In genomic region chr1:8169364-8170058, GRCh38 we compare ENCODE assay signal across 8 cellular contexts.
DNase-seq lines count a peak whose midpoint lies in the region; ATAC-seq and TF ChIP-seq lines count a peak whose summit lies in the region.

No MANE protein-coding gene starts in this region.

- peak overlapping the region; percentile 59 for H2BK12ac ChIP-seq in H9 (ENCODE audit: insufficient read length, low read depth, low read length)

- H2AK5ac ChIP-seq in H9 (ENCODE audit: insufficient read length, low read length): no peak overlapping the region

- H2BK20ac ChIP-seq in H9 (ENCODE audit: low read depth, low read length, poor library complexity, severe bottlenecking): no peak overlapping the region

- H3K9ac ChIP-seq in H9 (ENCODE audit: extremely low read depth, insufficient read length, low read length): no peak overlapping the region
- peak overlapping the region; percentile 18 for H3K9ac ChIP-seq in fibroblast of lung (ENCODE audit: insufficient read depth, low read length)
- H3K9ac ChIP-seq in neural progenitor cell: no peak overlapping the region

- H3K27me3 Mint-ChIP-seq in H9 (ENCODE audit: low read depth) (no peaks in the 10 kb centered on the region), neural progenitor cell (ENCODE audit: insufficient read depth, low read depth) (peaks cover 11% of the 10 kb centered on the region)
- H3K27me3 Mint-ChIP-seq in activated CD8-positive, alpha-beta T cell treated with anti-CD3 and anti-CD28 coated beads, Interleukin-2, amount 10 ng/mL, durations not matched to agents 7 days and 5 days (ENCODE audit: low read depth): no peaks in the 10 kb centered on the region

- H3K36me3 Mint-ChIP-seq in H9 (ENCODE audit: insufficient read depth in 1 of 3, low read depth in 3 of 3): peaks cover 0 to 2% (median 0%) of the 10 kb centered on the region in 3 experiments; a peak in 2 of 7 replicates
- H3K36me3 Mint-ChIP-seq in activated CD8-positive, alpha-beta T cell treated with anti-CD3 and anti-CD28 coated beads, Interleukin-2, amount 10 ng/mL, durations not matched to agents 7 days and 5 days (ENCODE audit: low read depth): peaks cover 2% of the 10 kb centered on the region
- H3K36me3 Mint-ChIP-seq in neural progenitor cell: no peaks in the 10 kb centered on the region

- H3K4me3 Mint-ChIP-seq in H9: peak overlapping the region in 1 of 2 experiments; percentile 27; a peak in 2 of 5 replicates
- H3K4me3 Mint-ChIP-seq in activated CD8-positive, alpha-beta T cell treated with anti-CD3 and anti-CD28 coated beads, Interleukin-2, amount 10 ng/mL, durations not matched to agents 7 days and 5 days: peak overlapping the region; percentile 15
- no peak overlapping the region for H3K4me3 Mint-ChIP-seq in neural progenitor cell

- H3F3A ChIP-seq in neural progenitor cell (ENCODE audit: low read depth): no peaks in the 10 kb centered on the region

- no peaks in the 10 kb centered on the region for H3K79me1 ChIP-seq in H9 (ENCODE audit: insufficient read depth, low read depth, low read length, poor library complexity, severe bottlenecking)

- H3T11ph ChIP-seq in H9 (ENCODE audit: low read length): no peak overlapping the region

- H3K36me3 ChIP-seq in fibroblast of lung (ENCODE audit: control insufficient read depth, insufficient read depth, low read length) (no peaks in the 10 kb centered on the region), neural progenitor cell (no peaks in the 10 kb centered on the region)

- H3K23ac ChIP-seq in H9 (ENCODE audit: insufficient read length, low read depth, low read length): no peak overlapping the region

- H2AFZ ChIP-seq in H9 (ENCODE audit: low read length): no peak overlapping the region
- H2AFZ ChIP-seq in fibroblast of lung (ENCODE audit: low read length): peak overlapping the region; percentile 69
- peak overlapping the region; percentile 43 for H2AFZ ChIP-seq in neural progenitor cell (replicated peaks)

- no CpG with 5 or more reads among the region's 9 CpGs for WGBS in H9 (ENCODE audit: extremely low coverage, insufficient read length, low lambda C conversion rate)

- DNase-seq in DMS53 treated with DMSO at 0.1 percent for 48 hours (lab: John Stamatoyannopoulos, UW; ENCODE audit: unreplicated experiment): peak; percentile 96
- no peak for DNase-seq in H9
- peak; percentile 92 for DNase-seq in NCI-H2171 (lab: John Stamatoyannopoulos, UW)
- peak; percentile 74 for DNase-seq in activated CD8-positive, alpha-beta T cell treated with anti-CD3 and anti-CD28 coated beads, Interleukin-2, amount 10 ng/mL, durations not matched to agents 7 days and 5 days
- peak; percentile 81 to 96 for DNase-seq in fibroblast of lung (ENCODE audit: low read depth in 2 of 2)
- no peak for DNase-seq in neural progenitor cell (ENCODE audit: low spot score)
- no peak for DNase-seq in OCI-M2 (lab: John Stamatoyannopoulos, UW; ENCODE audit: unreplicated experiment)
- DNase-seq in HEK293T (ENCODE audit: extremely low spot score): no peak

- no peak overlapping the region for H3K56ac ChIP-seq in H9 (ENCODE audit: insufficient read length, low read depth, low read length)

- H4K20me1 ChIP-seq in H9 (ENCODE audit: control insufficient read depth, insufficient read depth, insufficient read length) (no peaks in the 10 kb centered on the region), fibroblast of lung (ENCODE audit: control insufficient read depth, extremely low read depth, insufficient read depth, low read length) (no peaks in the 10 kb centered on the region), neural progenitor cell (ENCODE audit: low read depth) (no peaks in the 10 kb centered on the region)

- no peak overlapping the region for H3K14ac ChIP-seq in H9 (ENCODE audit: insufficient read depth, low read length)

- CTCF ChIA-PET in activated CD8-positive, alpha-beta T cell treated with anti-CD3 and anti-CD28 coated beads, Interleukin-2, amount 10 ng/mL, durations not matched to agents 7 days and 5 days (lab: Charles Lee): interaction anchor here (1.2 to 1.4 kb wide), 3 partner anchors 15 to 836 kb away, joined by 3 to 4 read pairs (median 3); no protein-coding TSS in a partner anchor
- CTCF ChIA-PET in HEK293T (lab: Yijun Ruan, JAX): interaction anchor here (0.6 kb wide), 1 partner anchor 1264 kb away, joined by 3 read pairs; no protein-coding TSS in a partner anchor

- H3K27ac Mint-ChIP-seq in H9: peak overlapping the region; percentile 21 to 97 (median 87); a peak in 6 of 7 replicates
- peak overlapping the region; percentile 96 for H3K27ac Mint-ChIP-seq in activated CD8-positive, alpha-beta T cell treated with anti-CD3 and anti-CD28 coated beads, Interleukin-2, amount 10 ng/mL, durations not matched to agents 7 days and 5 days
- peak overlapping the region; percentile 74 for H3K27ac Mint-ChIP-seq in neural progenitor cell

- no peak overlapping the region for H3K4me2 ChIP-seq in H9 (ENCODE audit: insufficient read depth, insufficient read length, low read length)
- H3K4me2 ChIP-seq in fibroblast of lung (ENCODE audit: extremely low read depth, insufficient read depth, low read length): peak overlapping the region; percentile 37
- H3K4me2 ChIP-seq in neural progenitor cell: no peak overlapping the region

- no peak for TF ChIP-seq CTCF in H9 (conservative IDR thresholded peaks at IDR 0.05)
- no peak for TF ChIP-seq CTCF in fibroblast of lung (conservative IDR thresholded peaks at IDR 0.05 in 1 of 2, IDR thresholded peaks at IDR 0.05 in 1 of 2; ENCODE audit: low read depth in 1 of 2, low read length in 2 of 2)
- no peak for TF ChIP-seq CTCF in neural progenitor cell (IDR thresholded peaks at IDR 0.05)

- H3K27ac ChIP-seq in H9 (ENCODE audit: insufficient read length, low read depth, low read length) (no peak overlapping the region), fibroblast of lung (ENCODE audit: insufficient read depth, low read length) (peak overlapping the region; percentile 89), neural progenitor cell (no peak overlapping the region)

- POLR2A ChIA-PET in activated CD8-positive, alpha-beta T cell treated with anti-CD3 and anti-CD28 coated beads, Interleukin-2, amount 10 ng/mL, durations not matched to agents 7 days and 5 days (lab: Charles Lee): interaction anchor here (0.6 to 1.1 kb wide), 2 partner anchors 17 to 43 kb away, joined by 3 read pairs; no protein-coding TSS in a partner anchor
- POLR2A ChIA-PET in HEK293T (lab: Yijun Ruan, JAX): no interaction called here

- peaks cover 38 to 42% of the 10 kb centered on the region in 2 experiments for H3K4me1 Mint-ChIP-seq in H9
- H3K4me1 Mint-ChIP-seq in activated CD8-positive, alpha-beta T cell treated with anti-CD3 and anti-CD28 coated beads, Interleukin-2, amount 10 ng/mL, durations not matched to agents 7 days and 5 days (ENCODE audit: low read depth): peaks cover 34% of the 10 kb centered on the region
- peaks cover 13% of the 10 kb centered on the region for H3K4me1 Mint-ChIP-seq in neural progenitor cell

- no peaks in the 10 kb centered on the region for H3K23me2 ChIP-seq in H9 (ENCODE audit: insufficient read length, low read depth, low read length, poor library complexity, severe bottlenecking)

- no peak overlapping the region for H2BK120ac ChIP-seq in H9 (ENCODE audit: low read depth, low read length, poor library complexity, severe bottlenecking)

- no peak overlapping the region for H4K5ac ChIP-seq in H9 (ENCODE audit: insufficient read length, low read depth, low read length)

- H3K4me3 ChIP-seq in fibroblast of lung (replicated peaks in 1 of 4; ENCODE audit: control extremely low read depth in 1 of 4, insufficient read depth in 1 of 4, low read depth in 3 of 4, low read length in 4 of 4) (no peak overlapping the region), neural progenitor cell (no peak overlapping the region)

- H4K8ac ChIP-seq in H9 (replicated peaks; ENCODE audit: insufficient read length, low read depth, low read length): no peak overlapping the region

- no peak overlapping the region for H3K4ac ChIP-seq in H9 (ENCODE audit: low read depth, low read length)

- H4K91ac ChIP-seq in H9 (ENCODE audit: insufficient read length, low read depth, low read length): no peak overlapping the region

- no peaks in the 10 kb centered on the region; a peak in 1 of 5 replicates for H3K9me3 Mint-ChIP-seq in H9
- H3K9me3 Mint-ChIP-seq in activated CD8-positive, alpha-beta T cell treated with anti-CD3 and anti-CD28 coated beads, Interleukin-2, amount 10 ng/mL, durations not matched to agents 7 days and 5 days (ENCODE audit: insufficient read depth): no peaks in the 10 kb centered on the region
- H3K9me3 Mint-ChIP-seq in neural progenitor cell: peaks cover 2% of the 10 kb centered on the region

- H3K9me3 ChIP-seq in H9 (ENCODE audit: control insufficient read depth, low read depth, low read length) (no peaks in the 10 kb centered on the region), fibroblast of lung (ENCODE audit: control insufficient read depth, insufficient read depth, low read depth, low read length) (no peaks in the 10 kb centered on the region), neural progenitor cell (ENCODE audit: low read depth) (no peaks in the 10 kb centered on the region)

- H3K79me2 ChIP-seq in H9 (ENCODE audit: insufficient read depth, low read length) (no peaks in the 10 kb centered on the region), fibroblast of lung (ENCODE audit: control insufficient read depth, insufficient read depth, low read length) (no peaks in the 10 kb centered on the region), neural progenitor cell (ENCODE audit: low read depth) (no peaks in the 10 kb centered on the region)

- peak; percentile 80 for ATAC-seq in activated CD8-positive, alpha-beta T cell treated with anti-CD3 and anti-CD28 coated beads, Interleukin-2, amount 10 ng/mL, durations not matched to agents 7 days and 5 days

- no peaks in the 10 kb centered on the region; the same call in 1 of the 2 replicates for H3K27me3 ChIP-seq in H9 (ENCODE audit: insufficient read depth, low read length)
- H3K27me3 ChIP-seq in fibroblast of lung (ENCODE audit: control insufficient read depth, insufficient read depth, low read length): no peaks in the 10 kb centered on the region
- H3K27me3 ChIP-seq in neural progenitor cell: no peaks in the 10 kb centered on the region

- no peak overlapping the region for H2BK5ac ChIP-seq in H9 (ENCODE audit: insufficient read length, low read length)

- H3K18ac ChIP-seq in H9 (ENCODE audit: insufficient read length, low read depth, low read length): no peak overlapping the region

- H3K4me1 ChIP-seq in H9 (ENCODE audit: insufficient read depth, low read length): peaks cover 15% of the 10 kb centered on the region; the same call in 1 of the 2 replicates
- H3K4me1 ChIP-seq in fibroblast of lung (ENCODE audit: control insufficient read depth, extremely low read depth, insufficient read depth, low read length): peaks cover 9% of the 10 kb centered on the region
- H3K4me1 ChIP-seq in neural progenitor cell: peaks cover 22% of the 10 kb centered on the region

- H2BK15ac ChIP-seq in H9 (ENCODE audit: low read depth, low read length): no peak overlapping the region

TF ChIP-seq in HEK293T, 16 proteins besides CTCF, POLR2A, EP300 and RAD21 (continues in another document):
- TF ChIP-seq TARDBP (IDR thresholded peaks at IDR 0.05) (no peak), FOXM1 (IDR thresholded peaks at IDR 0.05; ENCODE audit: borderline replicate concordance) (no peak), BHLHE40 (IDR thresholded peaks at IDR 0.05; ENCODE audit: borderline replicate concordance) (no peak), NFRKB (IDR thresholded peaks at IDR 0.05) (no peak), ZNF384 (IDR thresholded peaks at IDR 0.05) (no peak), SP1 (IDR thresholded peaks at IDR 0.05) (no peak)

Comparison
In these comparisons a context has a peak if more than half of its experiments do, and no peak if none do; other contexts are left out.
1. DNase-seq: peak in DMS53 treated with DMSO at 0.1 percent for 48 hours (single experiment), NCI-H2171 (single experiment), activated CD8-positive, alpha-beta T cell treated with anti-CD3 and anti-CD28 coated beads, Interleukin-2, amount 10 ng/mL, durations not matched to agents 7 days and 5 days (single experiment) and fibroblast of lung (2 of 2); none in H9 (single experiment), neural progenitor cell (single experiment), OCI-M2 (single experiment) and HEK293T (single experiment).
2. Peak in every context shown above with its lines, with median percentiles within 50 percentile points of each other: H3K27ac Mint-ChIP-seq.